17 cellular contexts compared by ENCODE assay signal in the genomic region with DNA sequence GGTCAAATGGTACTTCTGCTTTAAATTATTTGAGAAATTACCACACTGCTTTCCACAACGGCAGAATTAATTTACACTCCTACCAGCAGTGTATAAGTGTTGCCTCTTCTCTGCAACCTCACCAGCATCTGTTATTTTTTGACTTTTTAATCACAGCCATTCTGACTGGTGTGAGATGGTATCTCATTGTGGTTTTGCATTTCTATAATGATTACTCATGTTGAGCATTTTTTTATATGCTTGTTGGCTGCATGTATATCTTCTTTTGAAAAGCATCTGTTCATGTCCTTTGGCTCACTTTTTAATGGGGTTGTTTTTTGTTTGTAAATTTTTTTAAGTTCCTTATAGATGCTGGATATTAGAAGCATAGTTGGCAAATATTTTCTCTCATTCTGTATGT.
DNase-seq lines count a peak whose midpoint lies in the region; ATAC-seq and TF ChIP-seq lines count a peak whose summit lies in the region.
"Had no signal": no experiment of that assay in that cellular context is flagged by ENCODE, and none has a peak within 500 bp of the region (broad histone marks: within the 10 kb centered on the region; RNA-seq: fewer than 3 reads in every experiment).

No MANE protein-coding gene starts in this region.

- H3K4me1 ChIP-seq in vagina: no peaks in the 10 kb centered on the region
- H3K4me1 ChIP-seq: BLaER1 had no signal

- no peaks in the 10 kb centered on the region for H3K36me3 ChIP-seq in vagina
- H3K36me3 ChIP-seq: BLaER1 had no signal

- TF ChIP-seq CTCF in fibroblast of mammary gland (conservative IDR thresholded peaks at IDR 0.05; ENCODE audit: control insufficient read depth, insufficient read depth, low read depth, low read length) (no peak), vagina (IDR thresholded peaks at IDR 0.05) (no peak)

- intact Hi-C loops in vagina (cut with DNase I): no loop called here

- TF ChIP-seq POLR2A in vagina (IDR thresholded peaks at IDR 0.05): no peak

- no peaks in the 10 kb centered on the region for H3K27me3 ChIP-seq in vagina
- H3K27me3 ChIP-seq: BLaER1 had no signal

- no peak overlapping the region for H3K4me3 Mint-ChIP-seq in activated T-cell treated with anti-CD3 and anti-CD28 coated beads, Interleukin-2, amount 50 U/mL, for 72 hours
- H3K4me3 Mint-ChIP-seq in activated T-cell treated with anti-CD3 and anti-CD28 coated beads, Interleukin-2, amount 50 U/mL, for 24 hours: no peak overlapping the region
- H3K4me3 Mint-ChIP-seq: CD14-positive monocyte; CD4-positive, alpha-beta memory T cell; IgD-negative memory B cell had no signal

- no peaks in the 10 kb centered on the region for H3K9me3 ChIP-seq in vagina
- H3K9me3 ChIP-seq: BLaER1 had no signal

- peak; percentile 32 to 49 for ATAC-seq in activated T-cell treated with anti-CD3 and anti-CD28 coated beads, Interleukin-2, amount 50 U/mL, for 72 hours (replicated peaks in 1 of 2)
- ATAC-seq: HepG2 had no signal

- DNase-seq in activated T-cell treated with anti-CD3 and anti-CD28 coated beads, Interleukin-2, amount 50 U/mL, for 72 hours: no peak
- no peak for DNase-seq in activated T-cell treated with anti-CD3 and anti-CD28 coated beads, Interleukin-2, amount 50 U/mL, for 24 hours
- DNase-seq in HCEC 1CT (peak; percentile 13), fibroblast of mammary gland (ENCODE audit: low read depth) (peak; percentile 11), vagina (ENCODE audit: extremely low spot score in 2 of 2) (no peak), mesenteric fat pad (ENCODE audit: low spot score) (no peak), NCI-H1417 (lab: John Stamatoyannopoulos, UW) (no peak)
- DNase-seq: 8988T; CD4-positive, alpha-beta memory T cell; DMS79 treated with DMSO at 0.1 percent for 48 hours; GDM1; GOT3; H7 had no signal

- peaks cover 15% of the 10 kb centered on the region for H3K4me1 Mint-ChIP-seq in activated T-cell treated with anti-CD3 and anti-CD28 coated beads, Interleukin-2, amount 50 U/mL, for 72 hours (ENCODE audit: low read depth)
- peaks cover 17% of the 10 kb centered on the region for H3K4me1 Mint-ChIP-seq in activated T-cell treated with anti-CD3 and anti-CD28 coated beads, Interleukin-2, amount 50 U/mL, for 24 hours (ENCODE audit: low read depth)
- H3K4me1 Mint-ChIP-seq: CD4-positive, alpha-beta memory T cell; IgD-negative memory B cell had no signal

- no peak overlapping the region for H3K4me3 ChIP-seq in fibroblast of mammary gland (ENCODE audit: control insufficient read depth, low read depth, low read length)
- H3K4me3 ChIP-seq in vagina: no peak overlapping the region
- H3K4me3 ChIP-seq: BLaER1 had no signal

- no peak overlapping the region for H3K27ac ChIP-seq in vagina
- H3K27ac ChIP-seq: BLaER1 had no signal

- H3K27ac Mint-ChIP-seq in activated T-cell treated with anti-CD3 and anti-CD28 coated beads, Interleukin-2, amount 50 U/mL, for 72 hours: no peak overlapping the region
- H3K27ac Mint-ChIP-seq in activated T-cell treated with anti-CD3 and anti-CD28 coated beads, Interleukin-2, amount 50 U/mL, for 24 hours: no peak overlapping the region
- H3K27ac Mint-ChIP-seq: CD14-positive monocyte; CD4-positive, alpha-beta memory T cell; IgD-negative memory B cell had no signal

- peaks cover 33% of the 10 kb centered on the region for H3K27me3 Mint-ChIP-seq in activated T-cell treated with anti-CD3 and anti-CD28 coated beads, Interleukin-2, amount 50 U/mL, for 72 hours (ENCODE audit: low read depth)
- H3K27me3 Mint-ChIP-seq in activated T-cell treated with anti-CD3 and anti-CD28 coated beads, Interleukin-2, amount 50 U/mL, for 24 hours: peaks cover 21% of the 10 kb centered on the region

- peaks cover 0 to 2% of the 10 kb centered on the region in 2 donors for H3K9me3 Mint-ChIP-seq in activated T-cell treated with anti-CD3 and anti-CD28 coated beads, Interleukin-2, amount 50 U/mL, for 72 hours
- peaks cover under 1% of the 10 kb centered on the region for H3K9me3 Mint-ChIP-seq in activated T-cell treated with anti-CD3 and anti-CD28 coated beads, Interleukin-2, amount 50 U/mL, for 24 hours

- peaks cover 0 to 6% of the 10 kb centered on the region in 2 donors for H3K36me3 Mint-ChIP-seq in activated T-cell treated with anti-CD3 and anti-CD28 coated beads, Interleukin-2, amount 50 U/mL, for 72 hours (ENCODE audit: insufficient read depth in 2 of 2)
- H3K36me3 Mint-ChIP-seq in activated T-cell treated with anti-CD3 and anti-CD28 coated beads, Interleukin-2, amount 50 U/mL, for 24 hours (ENCODE audit: low read depth): no peaks in the 10 kb centered on the region
- H3K36me3 Mint-ChIP-seq: CD14-positive monocyte; CD4-positive, alpha-beta memory T cell; IgD-negative memory B cell had no signal

Comparison
In these comparisons a context has a peak if more than half of its experiments do, and no peak if none do; other contexts are left out.
1. DNase-seq: peak in HCEC 1CT (single experiment) and fibroblast of mammary gland (single experiment); none in activated T-cell treated with anti-CD3 and anti-CD28 coated beads, Interleukin-2, amount 50 U/mL, for 72 hours (0 of 2), activated T-cell treated with anti-CD3 and anti-CD28 coated beads, Interleukin-2, amount 50 U/mL, for 24 hours (single experiment), vagina (0 of 2), mesenteric fat pad (single experiment) and NCI-H1417 (0 of 3).